In genomic region chr1:145720878-145721671, GRCh38 we compare ENCODE assay signal across 7 cellular contexts. TPM values are rescaled to one million over a fixed set of nuclear protein-coding genes. Genes with fewer than 3 reads are reported as not detected.
DNase-seq lines count a peak whose midpoint lies in the region; ATAC-seq and TF ChIP-seq lines count a peak whose summit lies in the region.

No MANE protein-coding gene starts in this region.

- no peaks in the 10 kb centered on the region for H3K27me3 Mint-ChIP-seq in endothelial cell (ENCODE audit: unreplicated experiment)

- H3K4me1 Mint-ChIP-seq in endothelial cell (ENCODE audit: unreplicated experiment): peaks cover 3% of the 10 kb centered on the region

- no peaks in the 10 kb centered on the region for H3K36me3 Mint-ChIP-seq in endothelial cell (ENCODE audit: low read depth, unreplicated experiment)

- no peak overlapping the region for H3K4me3 ChIP-seq in GM12865 (ENCODE audit: low read depth, low read length)

- peak; percentile 70 for DNase-seq in GM12865 (ENCODE audit: low read depth)
- DNase-seq in NOMO-1 (lab: John Stamatoyannopoulos, UW; ENCODE audit: unreplicated experiment in 2 of 2): peak; percentile 48 to 51
- peak; percentile 25 for DNase-seq in activated CD8-positive, alpha-beta memory T cell treated with anti-CD3 and anti-CD28 coated beads, Interleukin-2, amount 50 U/mL, for 24 hours (ENCODE audit: extremely low read depth)
- peak; percentile 78 for DNase-seq in endothelial cell (ENCODE audit: low spot score)
- DNase-seq in middle frontal gyrus (ENCODE audit: extremely low spot score, low spot score): peak; percentile 12
- DNase-seq in stimulated activated CD8-positive, alpha-beta memory T cell treated with anti-CD3 and anti-CD28 coated beads, Interleukin-4, amount 100 ng/mL, for 1 hour (ENCODE audit: low read depth in 2 of 2, low spot score in 1 of 2): peak; percentile 50 to 59

- no peak overlapping the region for H3K27ac Mint-ChIP-seq in endothelial cell (ENCODE audit: unreplicated experiment)

- peak; percentile 63 for ATAC-seq in HG02885 (IDR thresholded peaks at IDR 0.05; ENCODE audit: poor library complexity, unreplicated experiment)

- TF ChIP-seq CTCF in GM12865 (IDR thresholded peaks at IDR 0.05; ENCODE audit: insufficient read depth, low read depth, low read length, missing control alignments) (peak; percentile 91), endothelial cell (IDR thresholded peaks at IDR 0.05; ENCODE audit: unreplicated experiment) (peak; percentile 98)

- H3K4me3 Mint-ChIP-seq in endothelial cell (ENCODE audit: unreplicated experiment): peak overlapping the region; percentile 64

- H3K9me3 Mint-ChIP-seq in endothelial cell (ENCODE audit: unreplicated experiment): no peaks in the 10 kb centered on the region

RNA-seq across cellular contexts. Expression of gene CD160, which starts 1.8 kb away (rescaled TPM):
- not detected for total RNA-seq in endothelial cell (ENCODE audit: unreplicated experiment)

RNA-seq across cellular contexts. Expression of gene PDZK1, which starts 13.9 kb away (rescaled TPM):
- total RNA-seq in endothelial cell (ENCODE audit: unreplicated experiment): 0.41 TPM

Comparison
In these comparisons a context has a peak if more than half of its experiments do, and no peak if none do; other contexts are left out.
1. DNase-seq: peak in every context shown above with its lines; median percentile 78 in endothelial cell; 70 in GM12865; 54 in stimulated activated CD8-positive, alpha-beta memory T cell treated with anti-CD3 and anti-CD28 coated beads, Interleukin-4, amount 100 ng/mL, for 1 hour; 50 in NOMO-1; 25 in activated CD8-positive, alpha-beta memory T cell treated with anti-CD3 and anti-CD28 coated beads, Interleukin-2, amount 50 U/mL, for 24 hours; 12 in middle frontal gyrus.